Comparison of ENCODE assay signal across 17 cellular contexts in the genomic region with DNA sequence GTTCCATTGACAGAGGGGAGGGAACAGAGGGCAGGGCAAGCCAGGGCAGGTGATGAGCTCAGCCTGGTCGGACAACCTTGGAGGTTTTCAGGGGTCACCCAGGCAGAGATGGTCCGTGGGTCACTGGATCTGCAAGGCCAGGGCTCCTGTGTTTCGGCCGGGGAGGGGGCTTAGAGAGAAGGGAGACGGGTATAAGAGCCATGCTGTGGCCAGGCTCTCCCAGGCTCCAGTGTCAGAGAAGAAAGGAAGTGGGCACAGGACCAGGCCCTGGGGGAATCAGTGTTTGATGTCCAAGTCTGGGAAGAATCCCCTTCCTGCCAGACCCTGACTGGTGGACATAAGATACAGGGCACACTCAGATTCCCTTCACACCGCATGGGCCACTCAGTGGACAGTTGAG.
DNase-seq lines count a peak whose midpoint lies in the region; ATAC-seq and TF ChIP-seq lines count a peak whose summit lies in the region.
"Had no signal": no experiment of that assay in that cellular context is flagged by ENCODE, and none has a peak within 500 bp of the region (broad histone marks: within the 10 kb centered on the region; RNA-seq: fewer than 3 reads in every experiment).

No MANE protein-coding gene starts in this region.

- no peak overlapping the region for H3K27ac Mint-ChIP-seq in activated T-cell treated with anti-CD3 and anti-CD28 coated beads, Interleukin-2, amount 50 U/mL, for 24 hours
- peak overlapping the region; percentile 91 to 96 for H3K27ac Mint-ChIP-seq in effector memory CD8-positive, alpha-beta T cell

- TF ChIP-seq CTCF in DND-41 (IDR thresholded peaks at IDR 0.05; ENCODE audit: borderline replicate concordance, extremely low read depth, low read length, poor library complexity, severe bottlenecking) (no peak), tibial artery (IDR thresholded peaks at IDR 0.05) (no peak)

- no peaks in the 10 kb centered on the region for H3K79me2 ChIP-seq in DND-41 (ENCODE audit: insufficient read depth, low read length)

- no peak overlapping the region for H2AFZ ChIP-seq in DND-41 (ENCODE audit: low read depth, low read length)

- H3K4me3 ChIP-seq in DND-41 (ENCODE audit: low read depth in 1 of 2, low read length in 2 of 2) (no peak overlapping the region), tibial artery (no peak overlapping the region)
- H3K4me3 ChIP-seq: HAP-1 had no signal

- intact Hi-C loops in tibial artery (cut with DNase I; ENCODE audit: low total_unique reads), result no loop called here

- DNase-seq in activated T-cell treated with anti-CD3 and anti-CD28 coated beads, Interleukin-2, amount 50 U/mL, for 24 hours, result peak; percentile 18
- no peak for DNase-seq in activated T-cell treated with anti-CD3 and anti-CD28 coated beads, Interleukin-2, amount 50 U/mL, for 48 hours
- peak; percentile 8 for DNase-seq in DND-41
- DNase-seq in effector memory CD8-positive, alpha-beta T cell, result no peak
- DNase-seq in stimulated activated CD8-positive, alpha-beta memory T cell treated with anti-CD3 and anti-CD28 coated beads, Interleukin-4, amount 100 ng/mL, for 48 hours, result peak; percentile 17
- no peak for DNase-seq in NCI-H2196 treated with DMSO at 0.1 percent for 48 hours (lab: John Stamatoyannopoulos, UW; ENCODE audit: unreplicated experiment)
- DNase-seq in tibial artery, result no peak
- DNase-seq in GM03348 (ENCODE audit: low spot score), result no peak
- DNase-seq: Calu3; CD4-positive, CD25-positive, alpha-beta regulatory T cell; Karpas-422; NCI-H1105 treated with DMSO at 0.1 percent for 48 hours; NCI-H187 treated with DMSO at 0.1 percent for 48 hours; NCI-H2171 treated with DMSO at 0.1 percent for 48 hours; NCI-H510A had no signal

- H3K4me2 ChIP-seq in DND-41 (ENCODE audit: insufficient read depth, low read length), result no peak overlapping the region

- H3K9me3 ChIP-seq in DND-41 (ENCODE audit: insufficient read depth, low read length, severe bottlenecking) (peaks cover 16% of the 10 kb centered on the region), tibial artery (peaks cover 0 to 3% (median 0%) of the 10 kb centered on the region in 3 donors)
- H3K9me3 ChIP-seq: HAP-1 had no signal

- no peak overlapping the region for H3K4me3 Mint-ChIP-seq in activated T-cell treated with anti-CD3 and anti-CD28 coated beads, Interleukin-2, amount 50 U/mL, for 24 hours
- no peak overlapping the region for H3K4me3 Mint-ChIP-seq in effector memory CD8-positive, alpha-beta T cell

- H3K9me3 Mint-ChIP-seq in activated T-cell treated with anti-CD3 and anti-CD28 coated beads, Interleukin-2, amount 50 U/mL, for 24 hours, result peaks cover 10% of the 10 kb centered on the region
- peaks cover 0 to 8% of the 10 kb centered on the region in 2 donors for H3K9me3 Mint-ChIP-seq in effector memory CD8-positive, alpha-beta T cell

- H3K9ac ChIP-seq in DND-41 (ENCODE audit: low read depth, low read length), result no peak overlapping the region

- H3K4me1 ChIP-seq in DND-41 (ENCODE audit: insufficient read depth, low read length) (peaks cover 36% of the 10 kb centered on the region), tibial artery (no peaks in the 10 kb centered on the region)
- H3K4me1 ChIP-seq: HAP-1 had no signal

- H3K4me1 Mint-ChIP-seq in activated T-cell treated with anti-CD3 and anti-CD28 coated beads, Interleukin-2, amount 50 U/mL, for 24 hours (ENCODE audit: low read depth), result peaks cover 40% of the 10 kb centered on the region
- peaks cover 35 to 48% of the 10 kb centered on the region in 2 donors for H3K4me1 Mint-ChIP-seq in effector memory CD8-positive, alpha-beta T cell (ENCODE audit: low read depth in 2 of 2)

- H3K27me3 Mint-ChIP-seq in activated T-cell treated with anti-CD3 and anti-CD28 coated beads, Interleukin-2, amount 50 U/mL, for 24 hours, result no peaks in the 10 kb centered on the region
- H3K27me3 Mint-ChIP-seq in effector memory CD8-positive, alpha-beta T cell, result peaks cover 0 to 8% of the 10 kb centered on the region in 2 donors

- H3K36me3 Mint-ChIP-seq in activated T-cell treated with anti-CD3 and anti-CD28 coated beads, Interleukin-2, amount 50 U/mL, for 24 hours (ENCODE audit: low read depth), result peaks cover 6% of the 10 kb centered on the region
- peaks cover 6% of the 10 kb centered on the region for H3K36me3 Mint-ChIP-seq in effector memory CD8-positive, alpha-beta T cell (ENCODE audit: insufficient read depth)
- H3K36me3 Mint-ChIP-seq: CD4-positive, CD25-positive, alpha-beta regulatory T cell had no signal

- H4K20me1 ChIP-seq in DND-41 (ENCODE audit: insufficient read depth, low read length), result no peaks in the 10 kb centered on the region

- no peaks in the 10 kb centered on the region for H3K27me3 ChIP-seq in DND-41 (ENCODE audit: insufficient read depth, low read length, poor library complexity)
- H3K27me3 ChIP-seq in tibial artery, result peaks cover 0 to 18% of the 10 kb centered on the region in 2 donors

- no peaks in the 10 kb centered on the region for H3K36me3 ChIP-seq in DND-41 (ENCODE audit: insufficient read depth, low read length)
- no peaks in the 10 kb centered on the region for H3K36me3 ChIP-seq in tibial artery
- H3K36me3 ChIP-seq: HAP-1 had no signal

- no peak for ATAC-seq in DND-41 (ENCODE audit: insufficient read depth, low read depth)
- ATAC-seq in effector memory CD8-positive, alpha-beta T cell (replicated peaks), result no peak
- ATAC-seq: HepG2 had no signal

- H3K27ac ChIP-seq in DND-41 (ENCODE audit: low read length) (peak overlapping the region; percentile 45), tibial artery (no peak overlapping the region)

Comparison
In these comparisons a context has a peak if more than half of its experiments do, and no peak if none do; other contexts are left out.
1. DNase-seq: peak in activated T-cell treated with anti-CD3 and anti-CD28 coated beads, Interleukin-2, amount 50 U/mL, for 24 hours (single experiment), DND-41 (single experiment) and stimulated activated CD8-positive, alpha-beta memory T cell treated with anti-CD3 and anti-CD28 coated beads, Interleukin-4, amount 100 ng/mL, for 48 hours (single experiment); none in activated T-cell treated with anti-CD3 and anti-CD28 coated beads, Interleukin-2, amount 50 U/mL, for 48 hours (0 of 2), effector memory CD8-positive, alpha-beta T cell (0 of 3), NCI-H2196 treated with DMSO at 0.1 percent for 48 hours (single experiment), tibial artery (0 of 2) and GM03348 (single experiment).